1 cellular context compared by ENCODE assay signal in genomic region chr6:31870385-31870921, GRCh38.
TF ChIP-seq lines count a peak whose summit lies in the region.

No MANE protein-coding gene starts in this region.

TF ChIP-seq in K562, 482 proteins besides CTCF, POLR2A, EP300 and RAD21:
- TF ChIP-seq KDM1A (IDR thresholded peaks at IDR 0.05), result peak; percentile 76 to 90
- peak; percentile 99 for TF ChIP-seq ZNF146 (CRISPR knock-in tag; IDR thresholded peaks at IDR 0.05; ENCODE audit: unreplicated experiment)
- peak; percentile 88 for TF ChIP-seq ZBTB33 (CRISPR knock-in tag; IDR thresholded peaks at IDR 0.05)
- TF ChIP-seq HDAC2 (IDR thresholded peaks at IDR 0.05), result peak; percentile 74; the same call in 1 of the 2 replicates
- TF ChIP-seq MAX (CRISPR knock-in tag; IDR thresholded peaks at IDR 0.05), result 0 out of 2 replicates have a peak, but pooled peaks have one; percentile 7
- TF ChIP-seq TSHZ1 (CRISPR knock-in tag; IDR thresholded peaks at IDR 0.05), result no peak
- no peak for TF ChIP-seq ZNF408 (CRISPR knock-in tag; IDR thresholded peaks at IDR 0.05; ENCODE audit: low read depth)
- peak; percentile 52; the same call in 1 of the 2 replicates for TF ChIP-seq ADNP (tag; IDR thresholded peaks at IDR 0.05)
- peak; percentile 60; the same call in 1 of the 2 replicates for TF ChIP-seq CBX1 (IDR thresholded peaks at IDR 0.05; ENCODE audit: low read depth)
- TF ChIP-seq ZNF586 (CRISPR knock-in tag; conservative IDR thresholded peaks at IDR 0.05), result no peak
- no peak for TF ChIP-seq HCFC1 (IDR thresholded peaks at IDR 0.05; ENCODE audit: low read depth, low read length)
- TF ChIP-seq BCOR (IDR thresholded peaks at IDR 0.05), result peak; percentile 91
- TF ChIP-seq TCF3 (CRISPR knock-in tag; IDR thresholded peaks at IDR 0.05), result no peak
- TF ChIP-seq RCOR1 (IDR thresholded peaks at IDR 0.05; ENCODE audit: borderline replicate concordance in 1 of 2, low read depth in 2 of 2, low read length in 2 of 2), result peak in 1 of 2 experiments; percentile 59; a peak in 2 of 4 replicates
- no peak for TF ChIP-seq NRF1 (conservative IDR thresholded peaks at IDR 0.05 in 1 of 2, IDR thresholded peaks at IDR 0.05 in 1 of 2)
- peak; percentile 31 for TF ChIP-seq HMGN3 (IDR thresholded peaks at IDR 0.05; ENCODE audit: borderline replicate concordance, extremely low read depth, insufficient read length, low read depth, low read length)
- TF ChIP-seq HDAC8 (tag; IDR thresholded peaks at IDR 0.05), result no peak
- TF ChIP-seq TCF7L2 (IDR thresholded peaks at IDR 0.05; ENCODE audit: low read depth, low read length), result no peak
- TF ChIP-seq PHF20 (IDR thresholded peaks at IDR 0.05; ENCODE audit: partially characterized antibody), result peak; percentile 19
- TF ChIP-seq SMARCA5 (IDR thresholded peaks at IDR 0.05), result peak; percentile 64; the same call in 1 of the 2 replicates
- peak; percentile 69 for TF ChIP-seq RBM25 (IDR thresholded peaks at IDR 0.05; ENCODE audit: low read depth, low read length, severe bottlenecking)
- 0 out of 2 replicates have a peak, but pooled peaks have one; percentile 2 for TF ChIP-seq SMC3 (conservative IDR thresholded peaks at IDR 0.05; ENCODE audit: insufficient read depth, low read depth, low read length)
